Comparison of ENCODE assay signal across 8 cellular contexts in the genomic region with DNA sequence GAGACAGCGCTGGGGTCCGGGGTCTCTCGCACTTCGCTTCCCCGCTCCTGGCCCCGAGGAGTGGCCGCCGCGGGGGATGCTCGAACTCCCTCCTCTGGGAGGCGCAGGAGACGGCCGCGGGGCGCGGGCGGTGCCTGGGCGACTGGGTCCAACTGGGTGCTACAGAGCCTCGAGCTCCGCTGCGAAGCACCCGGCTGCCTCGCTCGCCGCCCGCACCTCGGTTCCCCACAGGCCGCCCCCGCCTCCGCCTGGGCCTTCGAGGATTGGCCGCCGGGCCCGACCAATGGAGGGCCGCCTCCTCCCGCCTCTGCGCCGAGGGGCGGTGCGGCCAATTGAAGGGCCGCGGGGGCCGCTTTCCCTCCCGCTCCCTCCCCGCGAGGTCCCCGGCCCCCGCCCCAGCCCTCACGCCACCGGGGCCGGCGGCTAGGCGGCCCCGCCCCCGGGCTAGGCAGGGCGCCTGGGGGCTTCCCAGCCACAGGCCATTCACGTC.
DNase-seq lines count a peak whose midpoint lies in the region; ATAC-seq lines count a peak whose summit lies in the region.

A gene (minus strand): TSS at position 196 of the 490 bp plus-strand sequence. CDS start 216 bp downstream, outside the sequence.

- ATAC-seq in GM18517 (IDR thresholded peaks at IDR 0.05; ENCODE audit: unreplicated experiment) (peak; percentile 71), HG02973 (IDR thresholded peaks at IDR 0.05; ENCODE audit: unreplicated experiment) (peak; percentile 69)

- DNase-seq in NCI-H2107 treated with DMSO at 0.1 percent for 48 hours (lab: John Stamatoyannopoulos, UW; ENCODE audit: unreplicated experiment) (peak; percentile 73), dedifferentiated amniotic fluid mesenchymal stem cell (ENCODE audit: extremely low spot score) (peak; percentile 89), left kidney (ENCODE audit: low read depth, low spot score) (peak; percentile 98), NK-92 (lab: John Stamatoyannopoulos, UW; ENCODE audit: unreplicated experiment) (no peak)
- peak; percentile 59 for DNase-seq in activated CD4-positive, alpha-beta T cell treated with anti-CD3 and anti-CD28 coated beads, Interleukin-2, amount 50 U/mL, for 1 hour
- peak; percentile 56 to 67 for DNase-seq in stimulated activated CD4-positive, alpha-beta T cell treated with anti-CD3 and anti-CD28 coated beads, Interleukin-1b, Interleukin-23, amount 100 ng/mL, for 4 hours (ENCODE audit: low read depth in 2 of 2)
